Comparison of ENCODE assay signal across 1 cellular context in the genomic region with DNA sequence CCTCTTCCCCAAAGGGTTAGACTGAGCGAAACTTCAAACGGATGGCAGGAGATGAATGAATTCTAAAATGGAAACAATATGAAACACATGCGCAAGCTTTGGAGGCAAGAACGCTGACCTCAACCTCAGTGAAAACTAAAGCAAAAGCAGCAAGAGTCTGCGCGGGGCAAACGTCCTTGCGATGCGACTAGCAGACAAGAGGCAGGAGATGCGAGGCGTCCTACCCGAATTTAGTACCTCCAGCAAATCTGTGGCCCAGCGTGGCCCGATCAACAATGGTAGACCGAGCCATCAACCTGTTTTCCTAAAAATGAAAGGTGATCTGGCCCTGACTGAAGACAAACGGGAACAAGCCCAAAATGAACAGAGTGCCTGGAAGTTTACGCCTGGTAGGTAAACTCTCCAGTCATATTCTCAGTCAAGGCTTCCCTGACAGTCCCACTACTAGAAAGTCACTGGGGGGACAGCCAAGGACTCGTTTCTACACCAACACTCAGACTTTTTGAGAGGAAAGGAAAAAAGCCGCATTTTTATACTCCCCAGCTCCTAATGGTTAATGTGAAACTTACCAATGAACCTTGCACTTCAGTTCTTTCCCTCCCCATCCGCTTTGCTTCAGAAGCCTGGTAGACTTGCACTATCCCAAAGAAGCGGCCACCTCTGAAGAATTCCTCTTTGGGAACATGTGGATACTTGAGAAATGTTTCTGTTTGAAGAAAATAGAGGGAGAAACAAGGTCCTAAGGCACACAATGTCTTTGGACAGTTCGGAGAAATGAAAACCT.
TF ChIP-seq lines count a peak whose summit lies in the region.

No MANE protein-coding gene starts in this region.

TF ChIP-seq in HepG2, 621 proteins besides CTCF, POLR2A, EP300 and RAD21:
- TF ChIP-seq HNF4A (CRISPR knock-in tag; IDR thresholded peaks at IDR 0.05) (peak; percentile 46; the same call in 1 of the 2 replicates), MXD3 (CRISPR knock-in tag; IDR thresholded peaks at IDR 0.05) (no peak), ZBTB40 (IDR thresholded peaks at IDR 0.05) (no peak), ZBTB40 (CRISPR knock-in tag; IDR thresholded peaks at IDR 0.05) (no peak), ZNF652 (CRISPR knock-in tag; IDR thresholded peaks at IDR 0.05; ENCODE audit: borderline replicate concordance, low read depth) (peak; percentile 24; the same call in 1 of the 2 replicates), HNRNPUL1 (IDR thresholded peaks at IDR 0.05; ENCODE audit: low read depth, low read length) (no peak), IKZF1 (IDR thresholded peaks at IDR 0.05) (no peak), SMAD3 (CRISPR knock-in tag; IDR thresholded peaks at IDR 0.05) (no peak), SETDB1 (CRISPR knock-in tag; IDR thresholded peaks at IDR 0.05; ENCODE audit: borderline replicate concordance) (0 out of 2 replicates have a peak, but pooled peaks have one; percentile 18)
- TF ChIP-seq, protein P1, sequence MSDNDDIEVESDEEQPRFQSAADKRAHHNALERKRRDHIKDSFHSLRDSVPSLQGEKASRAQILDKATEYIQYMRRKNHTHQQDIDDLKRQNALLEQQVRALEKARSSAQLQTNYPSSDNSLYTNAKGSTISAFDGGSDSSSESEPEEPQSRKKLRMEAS (IDR thresholded peaks at IDR 0.05): 0 out of 2 replicates have a peak, but pooled peaks have one; percentile 22
